Comparison of ENCODE assay signal across 1 cellular context in the genomic region with DNA sequence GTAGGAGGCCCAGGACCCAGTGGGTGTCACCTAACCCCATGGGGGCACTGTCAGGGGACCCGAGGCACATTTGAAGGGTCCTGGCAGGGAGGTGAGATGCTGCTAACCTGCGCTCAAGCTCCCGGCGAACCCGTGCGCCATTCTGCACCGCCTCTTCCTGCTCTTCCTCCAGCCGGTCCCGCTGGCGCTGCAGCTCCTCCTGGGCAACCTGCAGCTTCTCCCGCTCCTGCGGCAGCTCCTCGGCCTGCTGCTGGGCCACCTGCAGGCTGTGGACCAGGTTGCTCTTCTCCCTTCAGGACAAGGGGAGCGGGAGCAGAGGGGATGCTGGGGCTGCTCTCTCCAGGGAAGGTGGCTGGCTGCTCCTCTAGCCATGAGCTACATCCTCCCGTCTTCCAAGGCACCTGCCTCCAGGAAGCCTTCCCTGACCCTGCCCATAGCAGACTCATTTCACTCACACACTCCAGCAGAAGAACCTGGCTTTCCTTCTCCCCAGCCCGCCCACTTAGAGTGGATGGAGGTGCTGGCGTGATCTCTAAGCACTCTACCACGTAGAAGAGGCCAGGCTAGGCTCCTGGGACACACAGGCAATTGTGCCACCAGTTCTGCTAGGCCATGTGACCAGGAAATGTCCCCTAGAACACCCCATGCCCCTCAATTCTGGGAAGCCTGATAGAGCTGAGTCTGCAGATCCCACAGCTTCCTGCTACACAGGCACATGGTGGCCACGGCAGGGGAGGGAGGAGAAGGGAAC.
TF ChIP-seq lines count a peak whose summit lies in the region.

No MANE protein-coding gene starts in this region.

TF ChIP-seq in K562, 482 proteins besides CTCF, POLR2A, EP300 and RAD21 (continues in another document):
- TF ChIP-seq XRCC4 (IDR thresholded peaks at IDR 0.05; ENCODE audit: extremely low read depth, insufficient read depth, insufficient read length) = no peak
- no peak for TF ChIP-seq GATAD2A (IDR thresholded peaks at IDR 0.05)
- no peak for TF ChIP-seq DPF2 (IDR thresholded peaks at IDR 0.05)
- TF ChIP-seq, protein P1, sequence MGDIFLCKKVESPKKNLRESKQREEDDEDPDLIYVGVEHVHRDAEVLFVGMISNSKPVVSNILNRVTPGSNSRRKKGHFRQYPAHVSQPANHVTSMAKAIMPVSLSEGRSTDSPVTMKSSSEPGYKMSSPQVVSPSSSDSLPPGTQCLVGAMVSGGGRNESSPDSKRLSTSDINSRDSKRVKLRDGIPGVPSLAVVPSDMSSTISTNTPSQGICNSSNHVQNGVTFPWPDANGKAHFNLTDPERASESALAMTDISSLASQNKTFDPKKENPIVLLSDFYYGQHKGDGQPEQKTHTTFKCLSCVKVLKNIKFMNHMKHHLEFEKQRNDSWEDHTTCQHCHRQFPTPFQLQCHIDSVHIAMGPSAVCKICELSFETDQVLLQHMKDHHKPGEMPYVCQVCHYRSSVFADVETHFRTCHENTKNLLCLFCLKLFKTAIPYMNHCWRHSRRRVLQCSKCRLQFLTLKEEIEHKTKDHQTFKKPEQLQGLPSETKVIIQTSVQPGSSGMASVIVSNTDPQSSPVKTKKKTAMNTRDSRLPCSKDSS (IDR thresholded peaks at IDR 0.05; ENCODE audit: low read depth, partially characterized antibody) = no peak
- TF ChIP-seq, protein P2, sequence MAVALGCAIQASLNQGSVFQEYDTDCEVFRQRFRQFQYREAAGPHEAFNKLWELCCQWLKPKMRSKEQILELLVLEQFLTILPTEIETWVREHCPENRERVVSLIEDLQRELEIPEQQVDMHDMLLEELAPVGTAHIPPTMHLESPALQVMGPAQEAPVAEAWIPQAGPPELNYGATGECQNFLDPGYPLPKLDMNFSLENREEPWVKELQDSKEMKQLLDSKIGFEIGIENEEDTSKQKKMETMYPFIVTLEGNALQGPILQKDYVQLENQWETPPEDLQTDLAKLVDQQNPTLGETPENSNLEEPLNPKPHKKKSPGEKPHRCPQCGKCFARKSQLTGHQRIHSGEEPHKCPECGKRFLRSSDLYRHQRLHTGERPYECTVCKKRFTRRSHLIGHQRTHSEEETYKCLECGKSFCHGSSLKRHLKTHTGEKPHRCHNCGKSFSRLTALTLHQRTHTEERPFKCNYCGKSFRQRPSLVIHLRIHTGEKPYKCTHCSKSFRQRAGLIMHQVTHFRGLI (CRISPR knock-in tag; IDR thresholded peaks at IDR 0.05) = no peak
- no peak for TF ChIP-seq C11orf30 (IDR thresholded peaks at IDR 0.05; ENCODE audit: low read depth)
- TF ChIP-seq, protein P3, sequence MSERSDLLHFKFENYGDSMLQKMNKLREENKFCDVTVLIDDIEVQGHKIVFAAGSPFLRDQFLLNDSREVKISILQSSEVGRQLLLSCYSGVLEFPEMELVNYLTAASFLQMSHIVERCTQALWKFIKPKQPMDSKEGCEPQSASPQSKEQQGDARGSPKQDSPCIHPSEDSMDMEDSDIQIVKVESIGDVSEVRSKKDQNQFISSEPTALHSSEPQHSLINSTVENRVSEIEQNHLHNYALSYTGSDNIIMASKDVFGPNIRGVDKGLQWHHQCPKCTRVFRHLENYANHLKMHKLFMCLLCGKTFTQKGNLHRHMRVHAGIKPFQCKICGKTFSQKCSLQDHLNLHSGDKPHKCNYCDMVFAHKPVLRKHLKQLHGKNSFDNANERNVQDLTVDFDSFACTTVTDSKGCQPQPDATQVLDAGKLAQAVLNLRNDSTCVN (CRISPR knock-in tag; IDR thresholded peaks at IDR 0.05) = peak; percentile 7; the same call in 1 of the 2 replicates
- peak; percentile 28; the same call in 1 of the 2 replicates for TF ChIP-seq MAFG (tag; conservative IDR thresholded peaks at IDR 0.05)
- peak; percentile 43; the same call in 1 of the 2 replicates for TF ChIP-seq SUPT5H (IDR thresholded peaks at IDR 0.05)
- peak; percentile 60 for TF ChIP-seq HMGN3 (IDR thresholded peaks at IDR 0.05; ENCODE audit: borderline replicate concordance, extremely low read depth, insufficient read length, low read depth, low read length)
- no peak for TF ChIP-seq LCOR (CRISPR knock-in tag; IDR thresholded peaks at IDR 0.05)
- TF ChIP-seq ZNF12 (CRISPR knock-in tag; IDR thresholded peaks at IDR 0.05) = no peak
- TF ChIP-seq ZNF764 (CRISPR knock-in tag; IDR thresholded peaks at IDR 0.05; ENCODE audit: low read depth) = no peak
- TF ChIP-seq POLR2G (IDR thresholded peaks at IDR 0.05; ENCODE audit: low read depth, low read length) = peak; percentile 76
- TF ChIP-seq ZFX (CRISPR knock-in tag; IDR thresholded peaks at IDR 0.05) = no peak
- TF ChIP-seq ZSCAN29 (IDR thresholded peaks at IDR 0.05) = no peak
- no peak for TF ChIP-seq UBTF (IDR thresholded peaks at IDR 0.05; ENCODE audit: borderline replicate concordance in 1 of 2, low read depth in 2 of 2, low read length in 2 of 2)
- TF ChIP-seq SRSF3 (IDR thresholded peaks at IDR 0.05; ENCODE audit: insufficient read depth, low read length) = no peak
- TF ChIP-seq, protein P4, sequence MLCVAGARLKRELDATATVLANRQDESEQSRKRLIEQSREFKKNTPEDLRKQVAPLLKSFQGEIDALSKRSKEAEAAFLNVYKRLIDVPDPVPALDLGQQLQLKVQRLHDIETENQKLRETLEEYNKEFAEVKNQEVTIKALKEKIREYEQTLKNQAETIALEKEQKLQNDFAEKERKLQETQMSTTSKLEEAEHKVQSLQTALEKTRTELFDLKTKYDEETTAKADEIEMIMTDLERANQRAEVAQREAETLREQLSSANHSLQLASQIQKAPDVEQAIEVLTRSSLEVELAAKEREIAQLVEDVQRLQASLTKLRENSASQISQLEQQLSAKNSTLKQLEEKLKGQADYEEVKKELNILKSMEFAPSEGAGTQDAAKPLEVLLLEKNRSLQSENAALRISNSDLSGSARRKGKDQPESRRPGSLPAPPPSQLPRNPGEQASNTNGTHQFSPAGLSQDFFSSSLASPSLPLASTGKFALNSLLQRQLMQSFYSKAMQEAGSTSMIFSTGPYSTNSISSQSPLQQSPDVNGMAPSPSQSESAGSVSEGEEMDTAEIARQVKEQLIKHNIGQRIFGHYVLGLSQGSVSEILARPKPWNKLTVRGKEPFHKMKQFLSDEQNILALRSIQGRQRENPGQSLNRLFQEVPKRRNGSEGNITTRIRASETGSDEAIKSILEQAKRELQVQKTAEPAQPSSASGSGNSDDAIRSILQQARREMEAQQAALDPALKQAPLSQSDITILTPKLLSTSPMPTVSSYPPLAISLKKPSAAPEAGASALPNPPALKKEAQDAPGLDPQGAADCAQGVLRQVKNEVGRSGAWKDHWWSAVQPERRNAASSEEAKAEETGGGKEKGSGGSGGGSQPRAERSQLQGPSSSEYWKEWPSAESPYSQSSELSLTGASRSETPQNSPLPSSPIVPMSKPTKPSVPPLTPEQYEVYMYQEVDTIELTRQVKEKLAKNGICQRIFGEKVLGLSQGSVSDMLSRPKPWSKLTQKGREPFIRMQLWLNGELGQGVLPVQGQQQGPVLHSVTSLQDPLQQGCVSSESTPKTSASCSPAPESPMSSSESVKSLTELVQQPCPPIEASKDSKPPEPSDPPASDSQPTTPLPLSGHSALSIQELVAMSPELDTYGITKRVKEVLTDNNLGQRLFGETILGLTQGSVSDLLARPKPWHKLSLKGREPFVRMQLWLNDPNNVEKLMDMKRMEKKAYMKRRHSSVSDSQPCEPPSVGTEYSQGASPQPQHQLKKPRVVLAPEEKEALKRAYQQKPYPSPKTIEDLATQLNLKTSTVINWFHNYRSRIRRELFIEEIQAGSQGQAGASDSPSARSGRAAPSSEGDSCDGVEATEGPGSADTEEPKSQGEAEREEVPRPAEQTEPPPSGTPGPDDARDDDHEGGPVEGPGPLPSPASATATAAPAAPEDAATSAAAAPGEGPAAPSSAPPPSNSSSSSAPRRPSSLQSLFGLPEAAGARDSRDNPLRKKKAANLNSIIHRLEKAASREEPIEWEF (CRISPR knock-in tag; IDR thresholded peaks at IDR 0.05) = no peak
- TF ChIP-seq ZFP30 (CRISPR knock-in tag; IDR thresholded peaks at IDR 0.05; ENCODE audit: borderline replicate concordance) = no peak
- no peak for TF ChIP-seq GTF2A2 (tag; IDR thresholded peaks at IDR 0.05)
- no peak for TF ChIP-seq ZBTB43 (CRISPR knock-in tag; IDR thresholded peaks at IDR 0.05)
- 0 out of 2 replicates have a peak, but pooled peaks have one; percentile 31 for TF ChIP-seq ETS1 (conservative IDR thresholded peaks at IDR 0.05; ENCODE audit: control insufficient read depth, low read depth, low read length)
- TF ChIP-seq NFE2 (IDR thresholded peaks at IDR 0.05; ENCODE audit: low read depth) = no peak
- TF ChIP-seq ZNF146 (CRISPR knock-in tag; IDR thresholded peaks at IDR 0.05; ENCODE audit: unreplicated experiment) = no peak
- TF ChIP-seq, protein P5, sequence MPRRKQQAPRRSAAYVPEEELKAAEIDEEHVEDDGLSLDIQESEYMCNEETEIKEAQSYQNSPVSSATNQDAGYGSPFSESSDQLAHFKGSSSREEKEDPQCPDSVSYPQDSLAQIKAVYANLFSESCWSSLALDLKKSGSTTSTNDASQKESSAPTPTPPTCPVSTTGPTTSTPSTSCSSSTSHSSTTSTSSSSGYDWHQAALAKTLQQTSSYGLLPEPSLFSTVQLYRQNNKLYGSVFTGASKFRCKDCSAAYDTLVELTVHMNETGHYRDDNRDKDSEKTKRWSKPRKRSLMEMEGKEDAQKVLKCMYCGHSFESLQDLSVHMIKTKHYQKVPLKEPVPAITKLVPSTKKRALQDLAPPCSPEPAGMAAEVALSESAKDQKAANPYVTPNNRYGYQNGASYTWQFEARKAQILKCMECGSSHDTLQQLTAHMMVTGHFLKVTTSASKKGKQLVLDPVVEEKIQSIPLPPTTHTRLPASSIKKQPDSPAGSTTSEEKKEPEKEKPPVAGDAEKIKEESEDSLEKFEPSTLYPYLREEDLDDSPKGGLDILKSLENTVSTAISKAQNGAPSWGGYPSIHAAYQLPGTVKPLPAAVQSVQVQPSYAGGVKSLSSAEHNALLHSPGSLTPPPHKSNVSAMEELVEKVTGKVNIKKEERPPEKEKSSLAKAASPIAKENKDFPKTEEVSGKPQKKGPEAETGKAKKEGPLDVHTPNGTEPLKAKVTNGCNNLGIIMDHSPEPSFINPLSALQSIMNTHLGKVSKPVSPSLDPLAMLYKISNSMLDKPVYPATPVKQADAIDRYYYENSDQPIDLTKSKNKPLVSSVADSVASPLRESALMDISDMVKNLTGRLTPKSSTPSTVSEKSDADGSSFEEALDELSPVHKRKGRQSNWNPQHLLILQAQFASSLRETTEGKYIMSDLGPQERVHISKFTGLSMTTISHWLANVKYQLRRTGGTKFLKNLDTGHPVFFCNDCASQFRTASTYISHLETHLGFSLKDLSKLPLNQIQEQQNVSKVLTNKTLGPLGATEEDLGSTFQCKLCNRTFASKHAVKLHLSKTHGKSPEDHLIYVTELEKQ (CRISPR knock-in tag; IDR thresholded peaks at IDR 0.05) = no peak
- no peak for TF ChIP-seq CEBPB (tag; IDR thresholded peaks at IDR 0.05)
- peak; percentile 42 for TF ChIP-seq FIP1L1 (IDR thresholded peaks at IDR 0.05; ENCODE audit: low read depth, low read length, poor library complexity, severe bottlenecking)
- 0 out of 2 replicates have a peak, but pooled peaks have one; percentile 4 for TF ChIP-seq SMC3 (conservative IDR thresholded peaks at IDR 0.05; ENCODE audit: insufficient read depth, low read depth, low read length)
- peak; percentile 74; the same call in 1 of the 2 replicates for TF ChIP-seq CBFB (CRISPR knock-in tag; IDR thresholded peaks at IDR 0.05)
- no peak for TF ChIP-seq CBX5 (IDR thresholded peaks at IDR 0.05; ENCODE audit: borderline replicate concordance, low read depth)
- TF ChIP-seq ZNF263 (CRISPR knock-in tag; IDR thresholded peaks at IDR 0.05; ENCODE audit: borderline replicate concordance) = peak; percentile 59
- TF ChIP-seq NFRKB (IDR thresholded peaks at IDR 0.05; ENCODE audit: low read depth) = no peak
- TF ChIP-seq CHD2 (IDR thresholded peaks at IDR 0.05; ENCODE audit: low read depth, low read length) = no peak
- TF ChIP-seq SIN3A (IDR thresholded peaks at IDR 0.05; ENCODE audit: borderline replicate concordance in 2 of 2, control insufficient read depth in 1 of 2, low read depth in 2 of 2, low read length in 2 of 2) = 0 out of 4 replicates have a peak, but pooled peaks of 1 of the 2 experiments have one; percentile 27
- TF ChIP-seq HBP1 (CRISPR knock-in tag; IDR thresholded peaks at IDR 0.05) = peak; percentile 35; the same call in 1 of the 2 replicates
